28 cellular contexts compared by ENCODE assay signal in genomic region chrX:537156-537555, GRCh38.
"Had no signal": no experiment of that assay in that cellular context is flagged by ENCODE, and none has a peak within 500 bp of the region (broad histone marks: within the 10 kb centered on the region; RNA-seq: fewer than 3 reads in every experiment).

No MANE protein-coding gene starts in this region.

- H3K4me3 ChIP-seq: coronary artery, dorsolateral prefrontal cortex, esophagus muscularis mucosa, gastrocnemius medialis had no signal

- H3K27ac ChIP-seq: brain microvascular endothelial cell, coronary artery, dorsolateral prefrontal cortex, esophagus muscularis mucosa, foreskin keratinocyte, gastrocnemius medialis, WERI-Rb-1 had no signal

- H3K9me3 ChIP-seq: gastrocnemius medialis had no signal

- H3K4me1 ChIP-seq: esophagus muscularis mucosa, foreskin keratinocyte, gastrocnemius medialis had no signal

- H3K36me3 ChIP-seq: brain microvascular endothelial cell, esophagus muscularis mucosa, gastrocnemius medialis, WERI-Rb-1 had no signal

- DNase-seq: activated B cell treated with CpG ODN at 0.5 μM for 24 hours; activated CD4-positive, alpha-beta T cell treated with anti-CD3 and anti-CD28 coated beads for 48 hours; activated CD4-positive, alpha-beta T cell treated with anti-CD3 and anti-CD28 coated beads, Interleukin-2, amount 50 U/mL, for 1 hour; activated CD4-positive, alpha-beta T cell treated with anti-CD3 and anti-CD28 coated beads, Interleukin-2, amount 50 U/mL, for 48 hours; activated CD8-positive, alpha-beta memory T cell treated with anti-CD3 and anti-CD28 coated beads for 24 hours; activated CD8-positive, alpha-beta T cell treated with anti-CD3 and anti-CD28 coated beads for 36 hours; activated effector memory CD4-positive, alpha-beta T cell treated with Interleukin-2 at 50 U/mL for 16 hours; activated gamma-delta T cell treated with Interleukin-2 at 50 U/mL for 16 hours; activated naive CD4-positive, alpha-beta T cell treated with anti-CD3 and anti-CD28 coated beads, Interleukin-2, amount 50 U/mL, for 16 hours; activated naive CD4-positive, alpha-beta T cell treated with Interleukin-2 at 50 U/mL for 16 hours; activated T-cell treated with anti-CD3 and anti-CD28 coated beads, Interleukin-2, amount 50 U/mL, for 4 hours; amniotic stem cell; anterior cingulate cortex; brain microvascular endothelial cell; dorsolateral prefrontal cortex; effector memory CD4-positive, alpha-beta T cell; erythroblast; foreskin keratinocyte; gastrocnemius medialis; glutamatergic neuron; T-helper 1 cell; T-helper 17 cell; T1000; WERI-Rb-1 had no signal

- H3K27me3 ChIP-seq: brain microvascular endothelial cell, foreskin keratinocyte, gastrocnemius medialis had no signal

- ATAC-seq: activated CD4-positive, CD25-positive, alpha-beta regulatory T cell treated with anti-CD3 and anti-CD28 coated beads, Interleukin-2, amount 50 U/mL, for 24 hours; activated CD8-positive, alpha-beta T cell treated with anti-CD3 and anti-CD28 coated beads for 36 hours; activated T-cell treated with anti-CD3 and anti-CD28 coated beads, Interleukin-2, amount 50 U/mL, for 4 hours; activated T-helper 17 cell treated with anti-CD3 and anti-CD28 coated beads, Interleukin-2, amount 50 U/mL, for 72 hours; foreskin keratinocyte; gastrocnemius medialis; T-helper 17 cell had no signal
